Comparison of ENCODE assay signal across 8 cellular contexts in the genomic region with DNA sequence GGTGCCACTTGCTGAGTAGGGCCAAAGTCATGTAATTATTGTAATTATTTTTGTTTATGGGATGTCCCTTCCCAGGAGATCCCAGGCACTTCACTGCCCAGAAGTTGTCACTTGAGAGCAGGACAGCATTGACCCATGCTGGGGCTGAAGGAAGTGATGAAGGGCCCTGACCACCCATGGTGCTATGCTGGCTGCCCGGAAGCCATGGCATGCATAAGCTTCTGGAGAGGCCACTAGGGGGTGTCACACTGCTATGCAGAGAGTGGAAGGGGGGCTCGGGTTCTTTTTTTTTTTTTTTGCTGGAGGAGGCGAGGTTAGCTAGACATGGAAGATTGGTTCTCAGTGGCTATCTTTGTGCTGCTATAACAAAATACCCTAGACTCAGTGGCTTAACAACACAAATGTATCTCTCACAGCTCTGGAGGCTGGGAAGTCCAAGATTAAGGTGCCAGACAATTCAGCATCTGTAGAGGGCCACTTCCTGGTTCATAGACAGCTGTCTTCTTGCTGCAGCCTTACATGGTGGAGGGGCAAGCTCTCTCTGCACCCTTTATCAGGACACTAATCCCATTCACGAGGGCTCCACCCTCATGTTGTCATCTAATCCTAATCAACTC.
DNase-seq lines count a peak whose midpoint lies in the region; ATAC-seq and TF ChIP-seq lines count a peak whose summit lies in the region.

No MANE protein-coding gene starts in this region.

- no peaks in the 10 kb centered on the region for H3K36me3 Mint-ChIP-seq in activated naive CD4-positive, alpha-beta T cell treated with anti-CD3 and anti-CD28 coated beads for 36 hours (ENCODE audit: low read depth)

- H3K9me3 Mint-ChIP-seq in activated naive CD4-positive, alpha-beta T cell treated with anti-CD3 and anti-CD28 coated beads for 36 hours: no peaks in the 10 kb centered on the region
- H3K9me3 Mint-ChIP-seq in stimulated activated naive CD8-positive, alpha-beta T cell treated with anti-CD3 and anti-CD28 coated beads, Interleukin-15, amount 100 ng/mL, for 72 hours: no peaks in the 10 kb centered on the region

- in situ Hi-C loops in astrocyte of the cerebellum (cut with HindIII; ENCODE audit: low sequenced_read_pairs): no loop called here

- ATAC-seq in HG03342 (IDR thresholded peaks at IDR 0.05; ENCODE audit: unreplicated experiment) (peak; percentile 61), Right ventricle myocardium inferior (no peak)
- ATAC-seq in stimulated activated naive CD8-positive, alpha-beta T cell treated with anti-CD3 and anti-CD28 coated beads, Interleukin-15, amount 100 ng/mL, for 72 hours: peak; percentile 57

- no peak overlapping the region for H3K4me3 Mint-ChIP-seq in activated naive CD4-positive, alpha-beta T cell treated with anti-CD3 and anti-CD28 coated beads for 36 hours
- H3K4me3 Mint-ChIP-seq in stimulated activated naive CD8-positive, alpha-beta T cell treated with anti-CD3 and anti-CD28 coated beads, Interleukin-15, amount 100 ng/mL, for 72 hours: no peak overlapping the region

- TF ChIP-seq CTCF in astrocyte of the cerebellum (IDR thresholded peaks at IDR 0.05; ENCODE audit: low read depth, low read length, missing control alignments): peak; percentile 36

- no peak overlapping the region for H3K27ac Mint-ChIP-seq in activated naive CD4-positive, alpha-beta T cell treated with anti-CD3 and anti-CD28 coated beads for 36 hours
- no peak overlapping the region for H3K27ac Mint-ChIP-seq in stimulated activated naive CD8-positive, alpha-beta T cell treated with anti-CD3 and anti-CD28 coated beads, Interleukin-15, amount 100 ng/mL, for 72 hours

- no peaks in the 10 kb centered on the region for H3K27me3 Mint-ChIP-seq in activated naive CD4-positive, alpha-beta T cell treated with anti-CD3 and anti-CD28 coated beads for 36 hours (ENCODE audit: low read depth)
- peaks cover 1% of the 10 kb centered on the region for H3K27me3 Mint-ChIP-seq in stimulated activated naive CD8-positive, alpha-beta T cell treated with anti-CD3 and anti-CD28 coated beads, Interleukin-15, amount 100 ng/mL, for 72 hours

- intact Hi-C loops in activated naive CD4-positive, alpha-beta T cell treated with anti-CD3 and anti-CD28 coated beads for 36 hours (cut with micrococcal nuclease): loop anchor here (1.0 kb wide), 1 partner anchor 150 kb away; no protein-coding TSS in a partner anchor
- intact Hi-C loops in Right ventricle myocardium inferior (cut with DNase I): no loop called here

- no peaks in the 10 kb centered on the region for H3K4me1 Mint-ChIP-seq in activated naive CD4-positive, alpha-beta T cell treated with anti-CD3 and anti-CD28 coated beads for 36 hours (ENCODE audit: low read depth)
- no peaks in the 10 kb centered on the region for H3K4me1 Mint-ChIP-seq in stimulated activated naive CD8-positive, alpha-beta T cell treated with anti-CD3 and anti-CD28 coated beads, Interleukin-15, amount 100 ng/mL, for 72 hours

- H3K4me3 ChIP-seq in astrocyte of the cerebellum (ENCODE audit: low read depth, low read length): no peak overlapping the region

- DNase-seq in activated naive CD4-positive, alpha-beta T cell treated with anti-CD3 and anti-CD28 coated beads for 36 hours: peak; percentile 8
- no peak for DNase-seq in activated naive CD4-positive, alpha-beta T cell treated with anti-CD3 and anti-CD28 coated beads, Interleukin-2, amount 50 U/mL, for 16 hours
- no peak for DNase-seq in astrocyte of the cerebellum (ENCODE audit: low read depth)
- peak; percentile 12 to 15 for DNase-seq in stimulated activated naive CD8-positive, alpha-beta T cell treated with anti-CD3 and anti-CD28 coated beads, Interleukin-15, amount 100 ng/mL, for 72 hours
- no peak for DNase-seq in hippocampal formation (lab: John Stamatoyannopoulos, UW)
- DNase-seq in Right ventricle myocardium inferior (ENCODE audit: missing footprints): no peak
- DNase-seq in epidermal melanocyte (ENCODE audit: insufficient read length, low spot score): no peak

- CTCF ChIA-PET in activated naive CD4-positive, alpha-beta T cell treated with anti-CD3 and anti-CD28 coated beads for 36 hours (lab: Charles Lee): interaction anchor here (0.5 to 3.3 kb wide), 5 partner anchors 13 to 770 kb away, joined by 3 to 13 read pairs (median 3); no protein-coding TSS in a partner anchor

Comparison
In these comparisons a context has a peak if more than half of its experiments do, and no peak if none do; other contexts are left out.
1. DNase-seq: peak in activated naive CD4-positive, alpha-beta T cell treated with anti-CD3 and anti-CD28 coated beads for 36 hours (single experiment) and stimulated activated naive CD8-positive, alpha-beta T cell treated with anti-CD3 and anti-CD28 coated beads, Interleukin-15, amount 100 ng/mL, for 72 hours (2 of 2); none in activated naive CD4-positive, alpha-beta T cell treated with anti-CD3 and anti-CD28 coated beads, Interleukin-2, amount 50 U/mL, for 16 hours (single experiment), astrocyte of the cerebellum (single experiment), hippocampal formation (0 of 2), Right ventricle myocardium inferior (single experiment) and epidermal melanocyte (single experiment).